Comparison of ENCODE assay signal across 1 cellular context in genomic region chr17:62644487-62645173, GRCh38.
TF ChIP-seq lines count a peak whose summit lies in the region.

No MANE protein-coding gene starts in this region.

TF ChIP-seq in K562, 482 proteins besides CTCF, POLR2A, EP300 and RAD21 (continued from another document):
- no peak for TF ChIP-seq KDM5B (IDR thresholded peaks at IDR 0.05; ENCODE audit: insufficient replicate concordance, low read depth, low read length)
- no peak for TF ChIP-seq HLTF (IDR thresholded peaks at IDR 0.05)
- TF ChIP-seq TEAD4 (IDR thresholded peaks at IDR 0.05; ENCODE audit: low read length) = no peak
- no peak for TF ChIP-seq TEAD4 (CRISPR knock-in tag; IDR thresholded peaks at IDR 0.05; ENCODE audit: borderline replicate concordance)
- no peak for TF ChIP-seq HDAC2 (IDR thresholded peaks at IDR 0.05)
- no peak for TF ChIP-seq ZNF507 (tag; conservative IDR thresholded peaks at IDR 0.05)
- no peak for TF ChIP-seq KLF13 (tag; IDR thresholded peaks at IDR 0.05; ENCODE audit: borderline replicate concordance, low read depth)
- TF ChIP-seq TBP (optimal IDR thresholded peaks at IDR 0.05; ENCODE audit: low read depth, low read length) = peak; percentile 35
- TF ChIP-seq THRAP3 (IDR thresholded peaks at IDR 0.05; ENCODE audit: borderline replicate concordance) = no peak
- no peak for TF ChIP-seq SNAPC5 (CRISPR knock-in tag; IDR thresholded peaks at IDR 0.05)
- peak in 1 of 2 experiments; percentile 51 for TF ChIP-seq AFF1 (IDR thresholded peaks at IDR 0.05; ENCODE audit: low read depth in 1 of 2, partially characterized antibody in 2 of 2)
- peak; percentile 16 to 47 for TF ChIP-seq E2F6 (IDR thresholded peaks at IDR 0.05; ENCODE audit: borderline replicate concordance in 1 of 2, extremely low read depth in 1 of 2, insufficient read depth in 1 of 2, insufficient read length in 1 of 2, low read depth in 1 of 2, low read length in 1 of 2, poor library complexity in 1 of 2, severe bottlenecking in 1 of 2)
- TF ChIP-seq MCM7 (IDR thresholded peaks at IDR 0.05) = no peak
- no peak for TF ChIP-seq ETS1 (conservative IDR thresholded peaks at IDR 0.05; ENCODE audit: control insufficient read depth, low read depth, low read length)
- TF ChIP-seq HMGXB4 (CRISPR knock-in tag; IDR thresholded peaks at IDR 0.05) = no peak
- TF ChIP-seq ZNF282 (CRISPR knock-in tag; IDR thresholded peaks at IDR 0.05) = no peak
- peak; percentile 20 for TF ChIP-seq FOS (IDR thresholded peaks at IDR 0.05; ENCODE audit: extremely low read depth, insufficient read length)
- no peak for TF ChIP-seq ZKSCAN8 (CRISPR knock-in tag; IDR thresholded peaks at IDR 0.05)
- no peak for TF ChIP-seq PBX2 (CRISPR knock-in tag; IDR thresholded peaks at IDR 0.05; ENCODE audit: low read depth)
- TF ChIP-seq PBX2 (tag; conservative IDR thresholded peaks at IDR 0.05; ENCODE audit: low read depth) = no peak
- TF ChIP-seq SMARCA5 (IDR thresholded peaks at IDR 0.05) = no peak
- no peak for TF ChIP-seq PCBP2 (IDR thresholded peaks at IDR 0.05; ENCODE audit: low read depth, low read length, poor library complexity, severe bottlenecking)
- TF ChIP-seq CBX1 (IDR thresholded peaks at IDR 0.05; ENCODE audit: low read depth) = no peak
- no peak for TF ChIP-seq U2AF2 (optimal IDR thresholded peaks at IDR 0.05; ENCODE audit: low read depth, low read length)
- TF ChIP-seq TAF15 (IDR thresholded peaks at IDR 0.05; ENCODE audit: low read depth, low read length) = no peak
- TF ChIP-seq SRSF1 (IDR thresholded peaks at IDR 0.05; ENCODE audit: low read depth, low read length) = no peak
- TF ChIP-seq CEBPB (tag; IDR thresholded peaks at IDR 0.05) = no peak
- no peak for TF ChIP-seq FUS (optimal IDR thresholded peaks at IDR 0.05; ENCODE audit: low read depth, low read length)
- no peak for TF ChIP-seq ZNF561 (CRISPR knock-in tag; conservative IDR thresholded peaks at IDR 0.05)
- TF ChIP-seq NCOA1 (IDR thresholded peaks at IDR 0.05; ENCODE audit: low read depth) = no peak
- no peak for TF ChIP-seq ZNF146 (CRISPR knock-in tag; IDR thresholded peaks at IDR 0.05; ENCODE audit: unreplicated experiment)
- TF ChIP-seq BMI1 (IDR thresholded peaks at IDR 0.05; ENCODE audit: low read length) = no peak
- TF ChIP-seq RUNX1 (IDR thresholded peaks at IDR 0.05; ENCODE audit: low read depth) = no peak
- no peak for TF ChIP-seq SETDB1 (IDR thresholded peaks at IDR 0.05; ENCODE audit: low read length)
- no peak for TF ChIP-seq CAMTA2 (CRISPR knock-in tag; conservative IDR thresholded peaks at IDR 0.05)
- TF ChIP-seq SRF (CRISPR knock-in tag; IDR thresholded peaks at IDR 0.05) = peak in 1 of 2 experiments; percentile 68; a peak in 1 of 4 replicates
- TF ChIP-seq TARDBP (IDR thresholded peaks at IDR 0.05) = no peak
- peak; percentile 64 for TF ChIP-seq NFYB (IDR thresholded peaks at IDR 0.05; ENCODE audit: extremely low read depth, insufficient read length)
- TF ChIP-seq TOE1 (IDR thresholded peaks at IDR 0.05; ENCODE audit: borderline replicate concordance) = peak; percentile 99
- TF ChIP-seq TOE1 (CRISPR knock-in tag; IDR thresholded peaks at IDR 0.05; ENCODE audit: borderline replicate concordance, low read depth) = no peak
- no peak for TF ChIP-seq TCF15 (CRISPR knock-in tag; IDR thresholded peaks at IDR 0.05)
- no peak for TF ChIP-seq ZNF644 (tag; IDR thresholded peaks at IDR 0.05; ENCODE audit: low read depth)
- TF ChIP-seq RNF2 (IDR thresholded peaks at IDR 0.05) = no peak
- no peak for TF ChIP-seq ZNF232 (CRISPR knock-in tag; IDR thresholded peaks at IDR 0.05)
